ENCODE assay signal across 8 cellular contexts in the genomic region with DNA sequence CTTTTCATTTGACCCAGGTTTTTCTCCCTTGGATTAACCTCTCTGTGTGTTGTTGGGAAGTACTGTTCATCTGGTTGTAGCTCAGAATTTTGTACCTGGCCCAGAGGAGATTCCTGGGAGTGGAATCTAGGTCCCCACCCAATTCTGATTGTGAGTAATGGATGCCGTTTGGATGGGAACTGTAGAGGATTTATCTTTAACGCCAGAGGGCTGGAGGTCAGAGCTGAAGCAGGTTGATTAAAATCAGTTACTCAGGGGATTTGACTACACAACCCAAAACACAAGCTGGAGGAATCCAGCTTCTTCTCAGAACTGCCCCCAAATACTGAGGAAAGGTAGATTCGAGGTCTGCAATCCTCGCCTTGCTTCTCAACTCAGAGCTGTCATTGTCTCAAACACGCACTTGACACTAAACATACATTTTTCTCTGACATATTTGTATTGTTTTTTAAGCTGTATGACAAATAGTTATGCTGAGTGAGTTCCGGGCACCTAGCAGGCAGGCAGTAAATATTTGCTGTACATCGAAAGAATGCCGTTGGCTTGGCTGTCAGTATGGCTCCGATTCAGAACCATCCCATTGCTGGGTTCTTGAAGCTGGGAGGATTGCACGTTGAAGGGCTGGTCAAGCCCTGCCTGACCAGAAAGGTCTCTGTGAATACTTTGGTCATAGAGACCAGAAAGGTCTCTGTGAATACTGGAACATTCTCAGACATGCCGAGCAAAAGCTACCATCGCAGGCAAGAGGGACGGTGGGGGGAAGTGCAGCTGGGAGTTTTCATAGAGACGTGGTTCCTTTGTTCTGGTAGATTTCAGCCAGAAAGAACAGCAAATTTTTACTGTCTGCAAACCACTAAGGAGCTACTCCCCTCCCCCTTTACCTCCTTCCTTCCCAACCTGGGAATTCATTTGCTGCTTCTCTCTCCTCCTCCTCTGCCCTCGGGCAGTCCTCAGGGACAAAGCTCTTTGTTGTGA.
A peak's percentile ranks its signal among the peaks of the same experiment; 100 is the strongest.
DNase-seq lines count a peak whose midpoint lies in the region; ATAC-seq, FAIRE-seq and TF ChIP-seq lines count a peak whose summit lies in the region.

No MANE protein-coding gene starts in this region.

- H3K36me3 ChIP-seq in BE2C: no peaks in the 10 kb centered on the region
- H3K36me3 ChIP-seq in IMR-90 (ENCODE audit: control insufficient read depth, insufficient read depth, low read length): no peaks in the 10 kb centered on the region
- H3K36me3 ChIP-seq in K562 (ENCODE audit: control insufficient read depth, insufficient read depth, low read length): no peaks in the 10 kb centered on the region
- no peaks in the 10 kb centered on the region for H3K36me3 ChIP-seq in lower lobe of right lung
- H3K36me3 ChIP-seq in vagina: no peaks in the 10 kb centered on the region

- peak overlapping the region; percentile 87 for H3K4ac ChIP-seq in IMR-90 (ENCODE audit: low read depth, low read length)

- no peak for FAIRE-seq in K562 (lab: Jason Lieb, UNC)

- H2BK5ac ChIP-seq in IMR-90 (ENCODE audit: low read depth, low read length, poor library complexity, severe bottlenecking): peak overlapping the region; percentile 90

- no peak for TF ChIP-seq EP300 in K562 (IDR thresholded peaks at IDR 0.05; ENCODE audit: low read length)

- H4K20me1 ChIP-seq in IMR-90 (ENCODE audit: insufficient read depth, low read length) (no peaks in the 10 kb centered on the region), K562 (replicated peaks; ENCODE audit: control insufficient read depth, insufficient read depth, low read length) (no peaks in the 10 kb centered on the region)

- peaks cover 12% of the 10 kb centered on the region for H3K9me1 ChIP-seq in IMR-90 (ENCODE audit: insufficient read depth, low read length)
- H3K9me1 ChIP-seq in K562 (ENCODE audit: control insufficient read depth, insufficient read depth, low read length): no peaks in the 10 kb centered on the region

- DNase-seq in BE2C: no peak
- peak; percentile 25 for DNase-seq in IMR-90
- DNase-seq in K562 (ENCODE audit: extremely low read depth in 1 of 4, low spot score in 3 of 4): no peak
- DNase-seq in lower lobe of right lung: no peak
- no peak for DNase-seq in vagina (ENCODE audit: extremely low spot score in 2 of 2)
- no peak for DNase-seq in SK-N-DZ (ENCODE audit: low spot score)
- DNase-seq in stimulated activated CD4-positive, alpha-beta T cell treated with anti-CD3 and anti-CD28 coated beads, Interleukin-2, amount 100 ng/mL, for 48 hours: no peak

- ATAC-seq in IMR-90 (ENCODE audit: low read depth): peak; percentile 7
- ATAC-seq in K562: no peak
- peak; percentile 1 to 58 for ATAC-seq in lower lobe of right lung
- no peak for ATAC-seq in GM18858 (IDR thresholded peaks at IDR 0.05; ENCODE audit: unreplicated experiment)

- H3K79me2 ChIP-seq in K562 (ENCODE audit: control insufficient read depth, insufficient read depth, low read length): no peaks in the 10 kb centered on the region

- TF ChIP-seq POLR2A in IMR-90 (IDR thresholded peaks at IDR 0.05; ENCODE audit: low read depth, low read length) (no peak; the same call in 1 of the 2 replicates), K562 (conservative IDR thresholded peaks at IDR 0.05) (no peak), vagina (IDR thresholded peaks at IDR 0.05) (no peak)

- peak overlapping the region; percentile 50 to 92 for H4K8ac ChIP-seq in IMR-90 (ENCODE audit: low read depth in 2 of 2, low read length in 2 of 2)

- H3K9me3 ChIP-seq in BE2C (no peaks in the 10 kb centered on the region), IMR-90 (ENCODE audit: control insufficient read depth, insufficient read depth, low read length) (no peaks in the 10 kb centered on the region), K562 (replicated peaks; ENCODE audit: control insufficient read depth, insufficient read depth, low read depth, low read length) (no peaks in the 10 kb centered on the region), lower lobe of right lung (no peaks in the 10 kb centered on the region), vagina (no peaks in the 10 kb centered on the region)

- H3K23ac ChIP-seq in IMR-90 (ENCODE audit: low read depth, low read length): peak overlapping the region; percentile 85

- peak overlapping the region; percentile 56 for H2AK5ac ChIP-seq in IMR-90 (ENCODE audit: low read depth, low read length)

- H4K91ac ChIP-seq in IMR-90 (ENCODE audit: insufficient read depth, low read depth, low read length): peak overlapping the region; percentile 94

- dilution Hi-C loops in IMR-90 (cut with HindIII; ENCODE audit: low sequenced_read_pairs, unreplicated experiment): no loop called here

- POLR2A ChIA-PET in IMR-90 (lab: Charles Lee; ENCODE audit: unreplicated experiment) (interaction anchor here (0.9 to 1.6 kb wide), 5 partner anchors 10 to 526 kb away, joined by 3 to 7 read pairs (median 4); no protein-coding TSS in a partner anchor), K562 (lab: Yijun Ruan, JAX) (interaction anchor here (1.0 kb wide), 1 partner anchor 20 kb away, joined by 3 read pairs; no protein-coding TSS in a partner anchor)

- peak overlapping the region; percentile 78 for H3K56ac ChIP-seq in IMR-90 (ENCODE audit: extremely low read depth, insufficient read depth, low read length)

- TF ChIP-seq CTCF in BE2C (IDR thresholded peaks at IDR 0.05; ENCODE audit: low read depth, low read length): no peak
- no peak for TF ChIP-seq CTCF in IMR-90 (conservative IDR thresholded peaks at IDR 0.05; ENCODE audit: low read depth, low read length)
- no peak for TF ChIP-seq CTCF in K562 (IDR thresholded peaks at IDR 0.05 in 2 of 3, conservative IDR thresholded peaks at IDR 0.05 in 1 of 3; ENCODE audit: insufficient read depth in 2 of 3, low read depth in 1 of 3, low read length in 3 of 3)
- TF ChIP-seq CTCF in lower lobe of right lung (IDR thresholded peaks at IDR 0.05): no peak
- no peak for TF ChIP-seq CTCF in vagina (IDR thresholded peaks at IDR 0.05)

- peak overlapping the region; percentile 89 for H2AK9ac ChIP-seq in IMR-90 (replicated peaks; ENCODE audit: low read depth, low read length, poor library complexity)

- peak overlapping the region; percentile 83 for H3K27ac ChIP-seq in IMR-90 (ENCODE audit: insufficient read depth, low read length)
- H3K27ac ChIP-seq in K562 (ENCODE audit: extremely low read depth, low read depth, low read length): no peak overlapping the region
- H3K27ac ChIP-seq in lower lobe of right lung: peak overlapping the region; percentile 92
- peak overlapping the region; percentile 85 for H3K27ac ChIP-seq in vagina

- 57% methylated on average over 1 of the region's 15 CpGs; no CpG with 5 or more reads in 1 of the 2 experiments for WGBS in IMR-90 (ENCODE audit: extremely low coverage in 2 of 2, insufficient read length in 1 of 2), 2 experiments
- WGBS in K562 (ENCODE audit: insufficient coverage, low coverage, missing lambda C conversion rate): 5% methylated on average over 15 of the region's 15 CpGs

- H3K4me1 ChIP-seq in BE2C: peaks cover 4% of the 10 kb centered on the region
- H3K4me1 ChIP-seq in IMR-90 (ENCODE audit: control insufficient read depth, insufficient read depth, low read length): peaks cover 33% of the 10 kb centered on the region
- H3K4me1 ChIP-seq in K562 (replicated peaks in 1 of 2; ENCODE audit: control insufficient read depth in 2 of 2, insufficient read depth in 2 of 2, low read length in 2 of 2): peaks cover 0 to 8% of the 10 kb centered on the region in 2 experiments; a peak in 2 of 5 replicates
- H3K4me1 ChIP-seq in lower lobe of right lung: peaks cover 11% of the 10 kb centered on the region
- peaks cover 27% of the 10 kb centered on the region for H3K4me1 ChIP-seq in vagina

- TF ChIP-seq RAD21 in IMR-90 (IDR thresholded peaks at IDR 0.05; ENCODE audit: low read length) (no peak), K562 (CRISPR knock-in tag; conservative IDR thresholded peaks at IDR 0.05 in 1 of 2, IDR thresholded peaks at IDR 0.05 in 1 of 2) (no peak)

- CTCF ChIA-PET in IMR-90 (lab: Yijun Ruan, JAX): interaction anchor here (0.5 to 2.7 kb wide), 18 partner anchors 20 to 851 kb away, joined by 3 to 9 read pairs (median 4); no protein-coding TSS in a partner anchor
- CTCF ChIA-PET in K562 (lab: Yijun Ruan, JAX; ENCODE audit: low intra/inter-chr PET ratio): no interaction called here

- H3K79me1 ChIP-seq in IMR-90 (ENCODE audit: low read depth in 1 of 2, low read length in 2 of 2): peaks cover 13 to 40% of the 10 kb centered on the region in 2 experiments; a peak in 3 of 4 replicates

- H3K4me2 ChIP-seq in IMR-90 (ENCODE audit: low read depth, low read length) (peak overlapping the region; percentile 73), K562 (ENCODE audit: insufficient read depth, low read length) (peak overlapping the region; percentile 79; the same call in 1 of the 2 replicates)

- no peaks in the 10 kb centered on the region for H3K27me3 ChIP-seq in BE2C
- no peaks in the 10 kb centered on the region for H3K27me3 ChIP-seq in IMR-90 (ENCODE audit: control insufficient read depth, insufficient read depth, low read length)
- no peaks in the 10 kb centered on the region for H3K27me3 ChIP-seq in K562 (ENCODE audit: control insufficient read depth in 2 of 2, insufficient read depth in 2 of 2, low read length in 2 of 2)
- no peaks in the 10 kb centered on the region for H3K27me3 ChIP-seq in lower lobe of right lung (ENCODE audit: low read depth)
- no peaks in the 10 kb centered on the region for H3K27me3 ChIP-seq in vagina

- intact Hi-C loops in IMR-90 (cut with micrococcal nuclease): loop anchor here (1.0 to 2.0 kb wide), 3 partner anchors 60 to 384 kb away; no protein-coding TSS in a partner anchor
- intact Hi-C loops in K562 (cut with micrococcal nuclease): no loop called here
- intact Hi-C loops in lower lobe of right lung (cut with DNase I): loop anchor here (5.0 kb wide), 2 partner anchors 448 to 548 kb away; no protein-coding TSS in a partner anchor
- intact Hi-C loops in vagina (cut with DNase I): loop anchor here (5.0 kb wide), 2 partner anchors 548 to 853 kb away; no protein-coding TSS in a partner anchor

- peak overlapping the region; percentile 80 for H4K5ac ChIP-seq in IMR-90 (ENCODE audit: low read depth, low read length)

- BruUV-seq in IMR-90 (replicated peaks; lab: Mats Ljungman, UMichigan) (no TSS peak), K562 (replicated peaks; lab: Mats Ljungman, UMichigan) (no TSS peak)

- H2AFZ ChIP-seq in IMR-90 (replicated peaks; ENCODE audit: low read length, poor library complexity) (peak overlapping the region; percentile 88), K562 (ENCODE audit: low read depth, low read length) (0 out of 2 replicates have a peak overlapping the region, but pooled peaks have one; percentile 89)

- peak overlapping the region; percentile 95 for H2BK20ac ChIP-seq in IMR-90 (ENCODE audit: low read depth, low read length)

- H2BK120ac ChIP-seq in IMR-90 (ENCODE audit: low read depth, low read length): peak overlapping the region; percentile 96

- H3K14ac ChIP-seq in IMR-90 (replicated peaks; ENCODE audit: low read depth, low read length): peak overlapping the region; percentile 88

- H3K18ac ChIP-seq in IMR-90 (ENCODE audit: low read depth, low read length): peak overlapping the region; percentile 77

- H3K9ac ChIP-seq in IMR-90 (ENCODE audit: low read depth, low read length) (peak overlapping the region; percentile 68), K562 (ENCODE audit: insufficient read depth in 1 of 2, low read depth in 2 of 2, low read length in 2 of 2) (no peak overlapping the region)

- H3K4me3 ChIP-seq in BE2C (ENCODE audit: low read depth, low read length) (peak overlapping the region; percentile 58), IMR-90 (ENCODE audit: insufficient read depth, low read depth, low read length) (peak overlapping the region; percentile 28), K562 (no peak overlapping the region), lower lobe of right lung (peak overlapping the region; percentile 53), vagina (peak overlapping the region; percentile 40 to 41)

- H2BK15ac ChIP-seq in IMR-90 (ENCODE audit: low read depth, low read length): peak overlapping the region; percentile 52

- in situ Hi-C loops in IMR-90 (cut with MboI; ENCODE audit: low sequenced_read_pairs) (loop anchor here (5.0 kb wide), 3 partner anchors 448 to 853 kb away; no protein-coding TSS in a partner anchor), K562 (cut with MboI) (loop anchor here (10.0 kb wide), 1 partner anchor 850 kb away; no protein-coding TSS in a partner anchor)

Comparison
In these comparisons a context has a peak if more than half of its experiments do, and no peak if none do; other contexts are left out.
1. ATAC-seq: peak in IMR-90 (single experiment) and lower lobe of right lung (2 of 2); none in K562 (single experiment) and GM18858 (single experiment).